Comparison of ENCODE assay signal across 31 cellular contexts in genomic region chr13:112457485-112457884, GRCh38.
DNase-seq lines count a peak whose midpoint lies in the region.
"Had no signal": no experiment of that assay in that cellular context is flagged by ENCODE, and none has a peak within 500 bp of the region (broad histone marks: within the 10 kb centered on the region; RNA-seq: fewer than 3 reads in every experiment).

No MANE protein-coding gene starts in this region.

- POLR2A ChIA-PET in activated CD4-positive, alpha-beta memory T cell treated with anti-CD3 and anti-CD28 coated beads, Interleukin-2, amount 10 ng/mL, durations not matched to agents 7 days and 5 days (lab: Charles Lee) = no interaction called here
- POLR2A ChIA-PET in activated CD4-positive, alpha-beta memory T cell treated with anti-CD3 and anti-CD28 coated beads for 36 hours (lab: Charles Lee) = no interaction called here

- no peak overlapping the region for H3K9ac ChIP-seq in neuronal stem cell (ENCODE audit: low read depth, low read length, poor library complexity)

- H2AFZ ChIP-seq in neuronal stem cell (ENCODE audit: low read length) = no peak overlapping the region
- H2AFZ ChIP-seq: GM23338 had no signal

- H3K36me3 Mint-ChIP-seq in activated CD4-positive, alpha-beta memory T cell treated with anti-CD3 and anti-CD28 coated beads, Interleukin-2, amount 10 ng/mL, durations not matched to agents 7 days and 5 days (ENCODE audit: low read depth) = no peaks in the 10 kb centered on the region
- H3K36me3 Mint-ChIP-seq in activated CD4-positive, alpha-beta memory T cell treated with anti-CD3 and anti-CD28 coated beads for 36 hours = peaks cover 4% of the 10 kb centered on the region
- no peaks in the 10 kb centered on the region for H3K36me3 Mint-ChIP-seq in activated CD4-positive, alpha-beta T cell treated with anti-CD3 and anti-CD28 coated beads, Interleukin-2, amount 10 ng/mL, durations not matched to agents 24 days and 14 days (ENCODE audit: low read depth)
- H3K36me3 Mint-ChIP-seq: activated naive CD4-positive, alpha-beta T cell treated with anti-CD3 and anti-CD28 coated beads, Interleukin-2, amount 10 ng/mL, durations not matched to agents 7 days and 5 days had no signal

- H3K9me3 ChIP-seq in neuronal stem cell (replicated peaks in 1 of 2; ENCODE audit: control insufficient read depth in 2 of 2, insufficient read depth in 1 of 2, low read depth in 1 of 2, low read length in 2 of 2) = peaks cover 7 to 8% of the 10 kb centered on the region in 2 donors
- H3K9me3 ChIP-seq: body of pancreas, Caco-2 had no signal

- no peaks in the 10 kb centered on the region for H3K27me3 ChIP-seq in neuronal stem cell (ENCODE audit: control insufficient read depth in 3 of 3, insufficient read depth in 3 of 3, low read depth in 1 of 3, low read length in 3 of 3)
- H3K27me3 ChIP-seq: body of pancreas, transverse colon had no signal

- H3K9me3 Mint-ChIP-seq in activated CD4-positive, alpha-beta memory T cell treated with anti-CD3 and anti-CD28 coated beads, Interleukin-2, amount 10 ng/mL, durations not matched to agents 7 days and 5 days = peaks cover 5% of the 10 kb centered on the region
- peaks cover 13% of the 10 kb centered on the region for H3K9me3 Mint-ChIP-seq in activated CD4-positive, alpha-beta memory T cell treated with anti-CD3 and anti-CD28 coated beads for 36 hours
- H3K9me3 Mint-ChIP-seq in activated CD4-positive, alpha-beta T cell treated with anti-CD3 and anti-CD28 coated beads, Interleukin-2, amount 10 ng/mL, durations not matched to agents 24 days and 14 days = peaks cover 3% of the 10 kb centered on the region
- H3K9me3 Mint-ChIP-seq: activated naive CD4-positive, alpha-beta T cell treated with anti-CD3 and anti-CD28 coated beads, Interleukin-2, amount 10 ng/mL, durations not matched to agents 7 days and 5 days; GM23338 had no signal

- no peak overlapping the region for H3K4me3 ChIP-seq in neuronal stem cell (ENCODE audit: low read length in 2 of 2)
- H3K4me3 ChIP-seq: body of pancreas, GM23338, heart right ventricle, psoas muscle, transverse colon had no signal

- peaks cover 0 to 2% of the 10 kb centered on the region in 2 donors for H3K4me1 ChIP-seq in neuronal stem cell (ENCODE audit: control insufficient read depth in 2 of 2, insufficient read depth in 1 of 2, low read depth in 1 of 2, low read length in 2 of 2)
- H3K4me1 ChIP-seq: body of pancreas, Caco-2, heart right ventricle, psoas muscle, transverse colon had no signal

- peaks cover 15% of the 10 kb centered on the region for H3K27me3 Mint-ChIP-seq in activated CD4-positive, alpha-beta memory T cell treated with anti-CD3 and anti-CD28 coated beads, Interleukin-2, amount 10 ng/mL, durations not matched to agents 7 days and 5 days
- peaks cover 16% of the 10 kb centered on the region for H3K27me3 Mint-ChIP-seq in activated CD4-positive, alpha-beta memory T cell treated with anti-CD3 and anti-CD28 coated beads for 36 hours
- peaks cover 10% of the 10 kb centered on the region for H3K27me3 Mint-ChIP-seq in activated CD4-positive, alpha-beta T cell treated with anti-CD3 and anti-CD28 coated beads, Interleukin-2, amount 10 ng/mL, durations not matched to agents 24 days and 14 days

- CTCF ChIA-PET in activated CD4-positive, alpha-beta memory T cell treated with anti-CD3 and anti-CD28 coated beads, Interleukin-2, amount 10 ng/mL, durations not matched to agents 7 days and 5 days (lab: Charles Lee) = interaction anchor here (0.6 kb wide), 1 partner anchor 289 kb away, joined by 3 read pairs; no protein-coding TSS in a partner anchor
- CTCF ChIA-PET in activated CD4-positive, alpha-beta memory T cell treated with anti-CD3 and anti-CD28 coated beads for 36 hours (lab: Charles Lee) = no interaction called here

- no peak overlapping the region for H3K4me2 ChIP-seq in neuronal stem cell (ENCODE audit: insufficient read depth, low read length, poor library complexity, severe bottlenecking)
- H3K4me2 ChIP-seq: GM23338 had no signal

- H3K4me3 Mint-ChIP-seq in activated CD4-positive, alpha-beta memory T cell treated with anti-CD3 and anti-CD28 coated beads, Interleukin-2, amount 10 ng/mL, durations not matched to agents 7 days and 5 days = no peak overlapping the region
- no peak overlapping the region for H3K4me3 Mint-ChIP-seq in activated CD4-positive, alpha-beta memory T cell treated with anti-CD3 and anti-CD28 coated beads for 36 hours
- no peak overlapping the region for H3K4me3 Mint-ChIP-seq in activated CD4-positive, alpha-beta T cell treated with anti-CD3 and anti-CD28 coated beads, Interleukin-2, amount 10 ng/mL, durations not matched to agents 24 days and 14 days
- H3K4me3 Mint-ChIP-seq: activated CD4-positive, alpha-beta T cell treated with anti-CD3 and anti-CD28 coated beads, Interleukin-2, amount 10 ng/mL, durations not matched to agents 7 days and 5 days; activated naive CD4-positive, alpha-beta T cell treated with anti-CD3 and anti-CD28 coated beads, Interleukin-2, amount 10 ng/mL, durations not matched to agents 7 days and 5 days; activated T-helper 17 cell treated with anti-CD3 and anti-CD28 coated beads, Interleukin-2, amount 50 U/mL, for 72 hours; GM23338; naive thymus-derived CD4-positive, alpha-beta T cell had no signal

- H4K8ac ChIP-seq in neuronal stem cell (ENCODE audit: low read depth, low read length) = no peak overlapping the region

- H3K36me3 ChIP-seq in neuronal stem cell (replicated peaks in 1 of 2; ENCODE audit: control insufficient read depth in 2 of 2, insufficient read depth in 2 of 2, low read length in 2 of 2) = no peaks in the 10 kb centered on the region
- H3K36me3 ChIP-seq: heart right ventricle, transverse colon had no signal

- H3K4ac ChIP-seq in neuronal stem cell (ENCODE audit: low read length) = no peak overlapping the region

- no peak overlapping the region for H2BK12ac ChIP-seq in neuronal stem cell (ENCODE audit: low read length)

- no peak overlapping the region for H2BK15ac ChIP-seq in neuronal stem cell (ENCODE audit: low read length)

- H3K23ac ChIP-seq in neuronal stem cell (ENCODE audit: low read depth, low read length, poor library complexity) = no peak overlapping the region

- peak; percentile 4 for DNase-seq in activated CD4-positive, alpha-beta memory T cell treated with anti-CD3 and anti-CD28 coated beads, Interleukin-2, amount 10 ng/mL, durations not matched to agents 7 days and 5 days
- DNase-seq in activated CD4-positive, alpha-beta memory T cell treated with anti-CD3 and anti-CD28 coated beads for 36 hours = no peak
- DNase-seq in NCI-H510A (lab: John Stamatoyannopoulos, UW) (peak; percentile 41), SW480 (ENCODE audit: low spot score) (peak; percentile 83), neuronal stem cell (ENCODE audit: low spot score) (no peak), NCI-H2107 (lab: John Stamatoyannopoulos, UW) (no peak), T-helper 2 cell (no peak)
- DNase-seq in activated CD4-positive, alpha-beta T cell treated with anti-CD3 and anti-CD28 coated beads, Interleukin-2, amount 10 ng/mL, durations not matched to agents 24 days and 14 days = no peak
- DNase-seq: 8988T; activated CD4-positive, alpha-beta T cell treated with anti-CD3 and anti-CD28 coated beads, Interleukin-2, amount 10 ng/mL, durations not matched to agents 7 days and 5 days; activated naive CD4-positive, alpha-beta T cell treated with anti-CD3 and anti-CD28 coated beads, Interleukin-2, amount 10 ng/mL, durations not matched to agents 7 days and 5 days; body of pancreas; Caco-2; DND-41; heart right ventricle; NCI-H1092 treated with DMSO at 0.1 percent for 48 hours; NCI-H1694 treated with DMSO at 0.1 percent for 48 hours; NCI-H2171; NCI-H524; NK-92 treated with Interleukin-12 subunit alpha and Interleukin-12 subunit beta, amount 100 ng/mL, for 24 hours; occipital lobe; PC-3; psoas muscle; SIG-M5; stimulated activated CD4-positive, alpha-beta T cell treated with anti-CD3 and anti-CD28 coated beads, Interleukin-4, amount 100 ng/mL, for 4 hours; T1000; transverse colon had no signal

- no peak overlapping the region for H3K18ac ChIP-seq in neuronal stem cell (ENCODE audit: low read length)

- no peak overlapping the region for H2BK5ac ChIP-seq in neuronal stem cell (ENCODE audit: low read length)

- WGBS in neuronal stem cell (ENCODE audit: extremely low coverage in 2 of 2, insufficient read length in 2 of 2, insufficient replicate concordance in 1 of 2), 2 donors = no CpG with 5 or more reads among the region's 13 CpGs

- H3K79me1 ChIP-seq in neuronal stem cell (ENCODE audit: low read depth, low read length) = no peaks in the 10 kb centered on the region

- H2BK120ac ChIP-seq in neuronal stem cell (ENCODE audit: low read depth, low read length) = no peak overlapping the region

- H3K27ac Mint-ChIP-seq in activated CD4-positive, alpha-beta memory T cell treated with anti-CD3 and anti-CD28 coated beads, Interleukin-2, amount 10 ng/mL, durations not matched to agents 7 days and 5 days = no peak overlapping the region
- no peak overlapping the region for H3K27ac Mint-ChIP-seq in activated CD4-positive, alpha-beta memory T cell treated with anti-CD3 and anti-CD28 coated beads for 36 hours
- H3K27ac Mint-ChIP-seq in activated CD4-positive, alpha-beta T cell treated with anti-CD3 and anti-CD28 coated beads, Interleukin-2, amount 10 ng/mL, durations not matched to agents 24 days and 14 days = no peak overlapping the region
- H3K27ac Mint-ChIP-seq: activated CD4-positive, alpha-beta T cell treated with anti-CD3 and anti-CD28 coated beads, Interleukin-2, amount 10 ng/mL, durations not matched to agents 7 days and 5 days; activated naive CD4-positive, alpha-beta T cell treated with anti-CD3 and anti-CD28 coated beads, Interleukin-2, amount 10 ng/mL, durations not matched to agents 7 days and 5 days; activated T-helper 17 cell treated with anti-CD3 and anti-CD28 coated beads, Interleukin-2, amount 50 U/mL, for 72 hours; GM23338; naive thymus-derived CD4-positive, alpha-beta T cell had no signal

- no peaks in the 10 kb centered on the region for H3K4me1 Mint-ChIP-seq in activated CD4-positive, alpha-beta memory T cell treated with anti-CD3 and anti-CD28 coated beads, Interleukin-2, amount 10 ng/mL, durations not matched to agents 7 days and 5 days
- H3K4me1 Mint-ChIP-seq in activated CD4-positive, alpha-beta memory T cell treated with anti-CD3 and anti-CD28 coated beads for 36 hours (ENCODE audit: low read depth) = no peaks in the 10 kb centered on the region
- H3K4me1 Mint-ChIP-seq in activated CD4-positive, alpha-beta T cell treated with anti-CD3 and anti-CD28 coated beads, Interleukin-2, amount 10 ng/mL, durations not matched to agents 24 days and 14 days = no peaks in the 10 kb centered on the region
- H3K4me1 Mint-ChIP-seq: activated CD4-positive, alpha-beta T cell treated with anti-CD3 and anti-CD28 coated beads, Interleukin-2, amount 10 ng/mL, durations not matched to agents 7 days and 5 days; activated naive CD4-positive, alpha-beta T cell treated with anti-CD3 and anti-CD28 coated beads, Interleukin-2, amount 10 ng/mL, durations not matched to agents 7 days and 5 days; activated T-helper 17 cell treated with anti-CD3 and anti-CD28 coated beads, Interleukin-2, amount 50 U/mL, for 72 hours; GM23338; naive thymus-derived CD4-positive, alpha-beta T cell had no signal

- no peak overlapping the region for H4K91ac ChIP-seq in neuronal stem cell (ENCODE audit: low read depth, low read length, poor library complexity)

- intact Hi-C loops in activated CD4-positive, alpha-beta memory T cell treated with anti-CD3 and anti-CD28 coated beads for 36 hours (cut with micrococcal nuclease) = no loop called here
- intact Hi-C loops in activated CD4-positive, alpha-beta T cell treated with anti-CD3 and anti-CD28 coated beads, Interleukin-2, amount 10 ng/mL, durations not matched to agents 24 days and 14 days (cut with micrococcal nuclease) = no loop called here

- peak overlapping the region; percentile 32 for H2AK5ac ChIP-seq in neuronal stem cell (ENCODE audit: low read depth, low read length)

- no peak overlapping the region for H3K27ac ChIP-seq in neuronal stem cell (replicated peaks; ENCODE audit: low read length)
- H3K27ac ChIP-seq: body of pancreas, C4-2B, heart right ventricle, psoas muscle, transverse colon had no signal

- H3K14ac ChIP-seq in neuronal stem cell (ENCODE audit: low read length) = no peak overlapping the region

Comparison
In these comparisons a context has a peak if more than half of its experiments do, and no peak if none do; other contexts are left out.
1. DNase-seq: peak in activated CD4-positive, alpha-beta memory T cell treated with anti-CD3 and anti-CD28 coated beads, Interleukin-2, amount 10 ng/mL, durations not matched to agents 7 days and 5 days (single experiment), NCI-H510A (single experiment) and SW480 (single experiment); none in activated CD4-positive, alpha-beta memory T cell treated with anti-CD3 and anti-CD28 coated beads for 36 hours (single experiment), neuronal stem cell (single experiment), NCI-H2107 (single experiment), activated CD4-positive, alpha-beta T cell treated with anti-CD3 and anti-CD28 coated beads, Interleukin-2, amount 10 ng/mL, durations not matched to agents 24 days and 14 days (single experiment) and T-helper 2 cell (0 of 5).